ENCODE assay signal across 9 cellular contexts in the genomic region with DNA sequence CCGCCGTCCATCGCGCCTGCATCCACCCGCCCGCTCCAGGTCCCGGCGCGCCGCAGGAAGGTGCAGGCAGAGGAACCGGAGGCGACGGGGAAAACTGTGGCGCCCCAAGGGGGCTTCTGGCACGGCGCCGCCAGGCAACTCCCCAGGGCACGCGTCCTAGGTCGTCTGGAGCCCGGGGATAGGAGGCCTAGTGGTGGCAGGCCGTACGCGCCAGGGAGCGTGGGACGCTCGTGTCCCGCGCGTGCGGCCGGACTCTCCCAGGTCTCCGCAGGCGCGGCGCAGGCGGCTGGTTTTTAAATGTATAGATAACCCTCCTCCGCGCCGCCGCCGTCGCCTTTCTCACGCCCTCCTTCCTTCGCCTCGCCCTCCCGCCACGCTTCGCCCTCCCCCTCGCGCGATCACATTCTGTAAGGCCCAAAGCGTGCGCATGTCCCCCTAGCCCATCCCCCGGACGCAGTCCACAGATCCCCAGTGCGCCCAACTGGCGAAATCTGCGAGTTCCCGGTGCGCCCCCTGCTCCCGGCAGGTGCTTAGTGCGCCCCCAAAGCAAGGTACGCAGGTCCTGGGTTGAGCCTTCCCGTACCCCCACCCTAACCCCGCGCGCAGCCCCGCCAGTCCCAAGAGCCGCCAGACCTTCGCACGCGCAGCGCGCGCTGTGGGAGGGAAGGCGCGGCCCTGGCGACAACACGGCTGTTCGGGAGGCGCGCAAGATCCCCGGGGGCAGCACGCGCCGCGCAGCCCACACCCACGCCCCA. TPM values are rescaled to one million over a fixed set of nuclear protein-coding genes. Genes with fewer than 3 reads are reported as not detected.
DNase-seq lines count a peak whose midpoint lies in the region; ATAC-seq and TF ChIP-seq lines count a peak whose summit lies in the region.
"Had no signal": no experiment of that assay in that cellular context is flagged by ENCODE, and none has a peak within 500 bp of the region (broad histone marks: within the 10 kb centered on the region; RNA-seq: fewer than 3 reads in every experiment).

A gene with protein sequence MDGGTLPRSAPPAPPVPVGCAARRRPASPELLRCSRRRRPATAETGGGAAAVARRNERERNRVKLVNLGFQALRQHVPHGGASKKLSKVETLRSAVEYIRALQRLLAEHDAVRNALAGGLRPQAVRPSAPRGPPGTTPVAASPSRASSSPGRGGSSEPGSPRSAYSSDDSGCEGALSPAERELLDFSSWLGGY (minus strand): TSS at position 267 of the 755 bp plus-strand sequence. CDS start 256 bp downstream, at position 11.

- H3K79me2 ChIP-seq in HCT116 (ENCODE audit: insufficient read depth, low read length), result no peaks in the 10 kb centered on the region

- H4K20me1 ChIP-seq in HCT116 (ENCODE audit: insufficient read depth), result no peaks in the 10 kb centered on the region

- RAD21 ChIA-PET in HCT116 (lab: Charles Lee; ENCODE audit: low non-redundant PET in 1 of 2, low total read pairs in 2 of 2, uncharacterized antibody in 2 of 2, unreplicated experiment in 2 of 2), result no interaction called here

- peaks cover 18% of the 10 kb centered on the region for H3K27me3 Mint-ChIP-seq in activated CD8-positive, alpha-beta T cell treated with anti-CD3 and anti-CD28 coated beads for 36 hours

- H3K36me3 ChIP-seq in HCT116 (ENCODE audit: control insufficient read depth in 1 of 2, insufficient read depth in 2 of 2, low read length in 2 of 2) (no peaks in the 10 kb centered on the region), iPS-18a (ENCODE audit: control insufficient read depth, low read depth, low read length) (no peaks in the 10 kb centered on the region), skeletal muscle tissue (ENCODE audit: control insufficient read depth in 3 of 3, insufficient read depth in 3 of 3, low read length in 3 of 3) (no peaks in the 10 kb centered on the region), BE2C (no peaks in the 10 kb centered on the region)

- H3K9me2 ChIP-seq in HCT116 (ENCODE audit: insufficient read depth), result no peaks in the 10 kb centered on the region

- no peak within 1 kb of the TSS for H3K27ac Mint-ChIP-seq in activated CD8-positive, alpha-beta T cell treated with anti-CD3 and anti-CD28 coated beads for 36 hours

- DNase-seq in HCT116 (ENCODE audit: low read depth, low spot score) (no peak), NCI-H2196 (lab: John Stamatoyannopoulos, UW; ENCODE audit: unreplicated experiment) (no peak), HPDE6-E6E7 (ENCODE audit: extremely low spot score) (no peak), BE2C (no peak)
- DNase-seq in activated CD8-positive, alpha-beta T cell treated with anti-CD3 and anti-CD28 coated beads for 36 hours, result peak; percentile 36

- TF ChIP-seq POLR2A in HCT116 (IDR thresholded peaks at IDR 0.05; ENCODE audit: borderline replicate concordance, extremely low read depth, insufficient read depth, insufficient read length), result no peak

- TF ChIP-seq RAD21 in HCT116 (IDR thresholded peaks at IDR 0.05; ENCODE audit: low read depth), result no peak

- CTCF ChIA-PET in HCT116 (lab: Charles Lee), result no interaction called here
- CTCF ChIA-PET in activated CD8-positive, alpha-beta T cell treated with anti-CD3 and anti-CD28 coated beads for 36 hours (lab: Charles Lee), result interaction anchor here (1.0 to 1.3 kb wide), 3 partner anchors 32 to 263 kb away, joined by 3 read pairs; no protein-coding TSS in a partner anchor

- ATAC-seq in HCT116 (no peak), HG03432 (IDR thresholded peaks at IDR 0.05; ENCODE audit: unreplicated experiment) (no peak)
- no peak for ATAC-seq in activated CD8-positive, alpha-beta T cell treated with anti-CD3 and anti-CD28 coated beads for 36 hours

- POLR2A ChIA-PET in HCT116 (lab: Charles Lee), result no interaction called here
- POLR2A ChIA-PET in activated CD8-positive, alpha-beta T cell treated with anti-CD3 and anti-CD28 coated beads for 36 hours (lab: Charles Lee), result interaction anchor here (1.3 kb wide), 1 partner anchor 31 kb away, joined by 3 read pairs; a partner anchor contains a TSS

- H3K9ac ChIP-seq in HCT116 (ENCODE audit: low read length), result peak within 1 kb of the TSS; percentile 48
- no peak within 1 kb of the TSS for H3K9ac ChIP-seq in iPS-18a (ENCODE audit: low read length)
- H3K9ac ChIP-seq in skeletal muscle tissue (ENCODE audit: low read depth in 1 of 3, low read length in 3 of 3), result no peak within 1 kb of the TSS

- H3K9me3 ChIP-seq in HCT116 (ENCODE audit: control insufficient read depth in 1 of 2, insufficient read depth in 1 of 2, low read depth in 1 of 2, low read length in 2 of 2) (no peaks in the 10 kb centered on the region), iPS-18a (ENCODE audit: control insufficient read depth, low read depth, low read length) (no peaks in the 10 kb centered on the region), skeletal muscle tissue (ENCODE audit: control insufficient read depth in 3 of 3, low read length in 3 of 3) (peaks cover 0 to 2% (median 0%) of the 10 kb centered on the region in 3 donors), BE2C (no peaks in the 10 kb centered on the region)

- no peaks in the 10 kb centered on the region for H3K9me3 Mint-ChIP-seq in activated CD8-positive, alpha-beta T cell treated with anti-CD3 and anti-CD28 coated beads for 36 hours

- H3K4me3 Mint-ChIP-seq in activated CD8-positive, alpha-beta T cell treated with anti-CD3 and anti-CD28 coated beads for 36 hours, result peak within 1 kb of the TSS; percentile 61

- peaks cover 27% of the 10 kb centered on the region for H3K4me1 Mint-ChIP-seq in activated CD8-positive, alpha-beta T cell treated with anti-CD3 and anti-CD28 coated beads for 36 hours (ENCODE audit: low read depth)

- TF ChIP-seq CTCF in HCT116 (IDR thresholded peaks at IDR 0.05 in 2 of 3, conservative IDR thresholded peaks at IDR 0.05 in 1 of 3; ENCODE audit: borderline replicate concordance in 1 of 3, insufficient read depth in 1 of 3, low read depth in 2 of 3, low read length in 2 of 3) (no peak), BE2C (IDR thresholded peaks at IDR 0.05; ENCODE audit: low read depth, low read length) (no peak)
- peak; percentile 21 for TF ChIP-seq CTCF in activated CD8-positive, alpha-beta T cell treated with anti-CD3 and anti-CD28 coated beads for 36 hours (IDR thresholded peaks at IDR 0.05)

- H3K27ac ChIP-seq in HCT116 (ENCODE audit: low read depth, low read length), result no peak within 1 kb of the TSS; the same call in 1 of the 2 replicates
- no peak within 1 kb of the TSS for H3K27ac ChIP-seq in iPS-18a (ENCODE audit: low read length)
- H3K27ac ChIP-seq in skeletal muscle tissue (ENCODE audit: low read depth, low read length), result no peak within 1 kb of the TSS

- intact Hi-C loops in HCT116 (cut with micrococcal nuclease), result no loop called here
- intact Hi-C loops in activated CD8-positive, alpha-beta T cell treated with anti-CD3 and anti-CD28 coated beads for 36 hours (cut with micrococcal nuclease), result no loop called here

- H3K36me3 Mint-ChIP-seq in activated CD8-positive, alpha-beta T cell treated with anti-CD3 and anti-CD28 coated beads for 36 hours (ENCODE audit: low read depth), result no peaks in the 10 kb centered on the region

- no peak within 1 kb of the TSS for H2AFZ ChIP-seq in HCT116 (ENCODE audit: low read depth, low read length, poor library complexity, severe bottlenecking)

- H3K4me1 ChIP-seq in HCT116 (ENCODE audit: control insufficient read depth in 1 of 2, insufficient read depth in 2 of 2, low read length in 2 of 2) (peaks cover 0 to 12% of the 10 kb centered on the region in 2 experiments; a peak in 2 of 4 replicates), iPS-18a (ENCODE audit: control insufficient read depth, low read depth, low read length) (no peaks in the 10 kb centered on the region), skeletal muscle tissue (ENCODE audit: control insufficient read depth in 3 of 3, insufficient read depth in 3 of 3, low read length in 3 of 3) (no peaks in the 10 kb centered on the region), BE2C (no peaks in the 10 kb centered on the region)

- H3K27me3 ChIP-seq in HCT116 (ENCODE audit: insufficient read depth, low read length) (no peaks in the 10 kb centered on the region), iPS-18a (ENCODE audit: control insufficient read depth, insufficient read depth, low read length) (peaks cover 95% of the 10 kb centered on the region), skeletal muscle tissue (ENCODE audit: control insufficient read depth in 3 of 3, insufficient read depth in 3 of 3, low read length in 3 of 3) (peaks cover 48 to 84% (median 75%) of the 10 kb centered on the region in 3 donors), BE2C (peaks cover 26% of the 10 kb centered on the region)

- no TSS peak for BruUV-seq in HCT116 (replicated peaks; lab: Mats Ljungman, UMichigan)

- H3K4me3 ChIP-seq in HCT116 (replicated peaks in 1 of 2; ENCODE audit: low read depth in 1 of 2, low read length in 2 of 2), result peak within 1 kb of the TSS; percentile 38 to 56
- peak within 1 kb of the TSS; percentile 44 for H3K4me3 ChIP-seq in iPS-18a (ENCODE audit: low read length)
- H3K4me3 ChIP-seq in skeletal muscle tissue (ENCODE audit: low read length in 3 of 3), result peak within 1 kb of the TSS in 2 of 3 donors; percentile 13 to 43
- no peak within 1 kb of the TSS for H3K4me3 ChIP-seq in BE2C (ENCODE audit: low read depth, low read length)

- peak within 1 kb of the TSS; percentile 69 for H3K4me2 ChIP-seq in HCT116 (ENCODE audit: low read length)

TF ChIP-seq in HCT116, 20 proteins besides CTCF, POLR2A, EP300 and RAD21:
- TF ChIP-seq FOSL1 (IDR thresholded peaks at IDR 0.05; ENCODE audit: low read depth) (no peak), EGR1 (IDR thresholded peaks at IDR 0.05; ENCODE audit: low read depth) (no peak), SIN3A (IDR thresholded peaks at IDR 0.05; ENCODE audit: low read depth) (no peak), EZH2phosphoT487 (IDR thresholded peaks at IDR 0.05; ENCODE audit: borderline replicate concordance) (no peak)
- TF ChIP-seq, protein P1, sequence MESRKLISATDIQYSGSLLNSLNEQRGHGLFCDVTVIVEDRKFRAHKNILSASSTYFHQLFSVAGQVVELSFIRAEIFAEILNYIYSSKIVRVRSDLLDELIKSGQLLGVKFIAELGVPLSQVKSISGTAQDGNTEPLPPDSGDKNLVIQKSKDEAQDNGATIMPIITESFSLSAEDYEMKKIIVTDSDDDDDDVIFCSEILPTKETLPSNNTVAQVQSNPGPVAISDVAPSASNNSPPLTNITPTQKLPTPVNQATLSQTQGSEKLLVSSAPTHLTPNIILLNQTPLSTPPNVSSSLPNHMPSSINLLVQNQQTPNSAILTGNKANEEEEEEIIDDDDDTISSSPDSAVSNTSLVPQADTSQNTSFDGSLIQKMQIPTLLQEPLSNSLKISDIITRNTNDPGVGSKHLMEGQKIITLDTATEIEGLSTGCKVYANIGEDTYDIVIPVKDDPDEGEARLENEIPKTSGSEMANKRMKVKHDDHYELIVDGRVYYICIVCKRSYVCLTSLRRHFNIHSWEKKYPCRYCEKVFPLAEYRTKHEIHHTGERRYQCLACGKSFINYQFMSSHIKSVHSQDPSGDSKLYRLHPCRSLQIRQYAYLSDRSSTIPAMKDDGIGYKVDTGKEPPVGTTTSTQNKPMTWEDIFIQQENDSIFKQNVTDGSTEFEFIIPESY (IDR thresholded peaks at IDR 0.05; ENCODE audit: extremely low read depth, insufficient replicate concordance, low read length), result no peak

RNA-seq across cellular contexts. Expression of the gene that starts here (rescaled TPM):
- total RNA-seq in HCT116 (2021; ENCODE audit: unreplicated experiment), result not detected
- not detected in 2 replicates for polyA plus RNA-seq in HCT116 (2012)
- 1 to 10 TPM; 2.7 to 3.4 TPM for total RNA-seq in activated CD8-positive, alpha-beta T cell treated with anti-CD3 and anti-CD28 coated beads for 36 hours
- total RNA-seq in skeletal muscle tissue, result not detected
- polyA plus RNA-seq in BE2C (2012; ENCODE audit: insufficient read depth, insufficient read length, low read depth), result not detected
- total RNA-seq: renal cortical epithelial cell had no signal
